18 cellular contexts compared by ENCODE assay signal in genomic region chr22:28937206-28938025, GRCh38. TPM values are rescaled to one million over a fixed set of nuclear protein-coding genes. Genes with fewer than 3 reads are reported as not detected.
A peak's percentile ranks its signal among the peaks of the same experiment; 100 is the strongest.
DNase-seq lines count a peak whose midpoint lies in the region; ATAC-seq and TF ChIP-seq lines count a peak whose summit lies in the region.
"Had no signal": no experiment of that assay in that cellular context is flagged by ENCODE, and none has a peak within 500 bp of the region (broad histone marks: within the 10 kb centered on the region; RNA-seq: fewer than 3 reads in every experiment).

No MANE protein-coding gene starts in this region.

- no peaks in the 10 kb centered on the region for H3K9me3 Mint-ChIP-seq in WTC11
- no peaks in the 10 kb centered on the region for H3K9me3 Mint-ChIP-seq in endodermal cell
- no peaks in the 10 kb centered on the region for H3K9me3 Mint-ChIP-seq in nephron progenitor cell
- no peaks in the 10 kb centered on the region for H3K9me3 Mint-ChIP-seq in type B pancreatic cell
- H3K9me3 Mint-ChIP-seq: CD4-positive, alpha-beta memory T cell had no signal

- CTCF ChIA-PET in WTC11 (lab: Charles Lee), result interaction anchor here (1.1 to 2.0 kb wide), 3 partner anchors 13 to 103 kb away, joined by 3 to 6 read pairs (median 3); no protein-coding TSS in a partner anchor

- H3K4me3 ChIP-seq in endodermal cell (ENCODE audit: low read length), result no peak overlapping the region
- H3K4me3 ChIP-seq: A549, GM23248 had no signal

- H3K27me3 ChIP-seq in endodermal cell (ENCODE audit: control insufficient read depth, insufficient read depth, low read length, poor library complexity, severe bottlenecking), result no peaks in the 10 kb centered on the region
- H3K27me3 ChIP-seq: BE2C had no signal

- H3K4me1 Mint-ChIP-seq in WTC11 (peaks cover 68% of the 10 kb centered on the region), endodermal cell (peaks cover 52% of the 10 kb centered on the region), nephron progenitor cell (peaks cover 92% of the 10 kb centered on the region), type B pancreatic cell (ENCODE audit: unreplicated experiment) (peaks cover 76% of the 10 kb centered on the region)
- H3K4me1 Mint-ChIP-seq: CD4-positive, alpha-beta memory T cell had no signal

- POLR2A ChIA-PET in WTC11 (lab: Charles Lee), result interaction anchor here (0.7 kb wide), 1 partner anchor 104 kb away, joined by 3 read pairs; no protein-coding TSS in a partner anchor

- no peaks in the 10 kb centered on the region for H3K9me3 ChIP-seq in endodermal cell (ENCODE audit: control insufficient read depth, low read length)
- H3K9me3 ChIP-seq: A549, BE2C had no signal

- WGBS in endodermal cell (ENCODE audit: insufficient coverage in 1 of 2, insufficient read length in 1 of 2), 2 experiments, result 89 to 100% methylated on average over 1 to 6 of the region's 7 CpGs

- DNase-seq in WTC11 (ENCODE audit: low spot score) (no peak), endodermal cell (no peak), nephron progenitor cell (no peak), type B pancreatic cell (ENCODE audit: extremely low spot score, unreplicated experiment) (no peak), GM19240 (ENCODE audit: insufficient read length, low spot score) (no peak), posterior cingulate gyrus (no peak)
- DNase-seq: BE2C; CD4-positive, alpha-beta memory T cell; COR-L47; DMS153; DMS79 treated with DMSO at 0.1 percent for 48 hours; EL; GM23248; IMR-90 had no signal

- peak overlapping the region; percentile 26 for H3K27ac ChIP-seq in endodermal cell (ENCODE audit: low read depth, low read length)
- H3K27ac ChIP-seq: A549, C4-2B, GM23248 had no signal

- H3K36me3 Mint-ChIP-seq in WTC11 (no peaks in the 10 kb centered on the region), endodermal cell (ENCODE audit: low read depth) (no peaks in the 10 kb centered on the region), nephron progenitor cell (ENCODE audit: low read depth) (no peaks in the 10 kb centered on the region), type B pancreatic cell (no peaks in the 10 kb centered on the region)
- H3K36me3 Mint-ChIP-seq: CD4-positive, alpha-beta memory T cell had no signal

- H3K36me3 ChIP-seq in endodermal cell (ENCODE audit: control insufficient read depth, insufficient read depth, low read length), result no peaks in the 10 kb centered on the region
- H3K36me3 ChIP-seq: BE2C had no signal

- H3K27me3 Mint-ChIP-seq in WTC11 (ENCODE audit: low read depth), result no peaks in the 10 kb centered on the region
- no peaks in the 10 kb centered on the region for H3K27me3 Mint-ChIP-seq in endodermal cell (ENCODE audit: insufficient read depth)
- no peaks in the 10 kb centered on the region for H3K27me3 Mint-ChIP-seq in nephron progenitor cell (ENCODE audit: low read depth, poor library complexity)
- H3K27me3 Mint-ChIP-seq in type B pancreatic cell, result no peaks in the 10 kb centered on the region

- intact Hi-C loops in posterior cingulate gyrus (cut with DNase I), result no loop called here

- TF ChIP-seq CTCF in WTC11 (IDR thresholded peaks at IDR 0.05) (no peak), endodermal cell (conservative IDR thresholded peaks at IDR 0.05) (no peak), nephron progenitor cell (IDR thresholded peaks at IDR 0.05) (no peak), type B pancreatic cell (conservative IDR thresholded peaks at IDR 0.05) (no peak)

- ATAC-seq in WTC11 (no peak), GM19463 (IDR thresholded peaks at IDR 0.05; ENCODE audit: unreplicated experiment) (no peak)
- ATAC-seq: A549, HCT116 had no signal

- H3K9ac ChIP-seq in endodermal cell (ENCODE audit: extremely low read depth, low read length, poor library complexity, severe bottlenecking), result no peak overlapping the region
- H3K9ac ChIP-seq: GM23248 had no signal

- H3K4me1 ChIP-seq in endodermal cell (ENCODE audit: control insufficient read depth, insufficient read depth, low read length), result peaks cover 33% of the 10 kb centered on the region

- H3K4me3 Mint-ChIP-seq in WTC11, result no peak overlapping the region
- no peak overlapping the region for H3K4me3 Mint-ChIP-seq in endodermal cell
- H3K4me3 Mint-ChIP-seq in nephron progenitor cell, result no peak overlapping the region
- H3K4me3 Mint-ChIP-seq in type B pancreatic cell, result no peak overlapping the region
- H3K4me3 Mint-ChIP-seq: CD4-positive, alpha-beta memory T cell had no signal

- 0 out of 2 replicates have a peak overlapping the region, but pooled peaks have one; percentile 72 for H3K27ac Mint-ChIP-seq in WTC11
- no peak overlapping the region for H3K27ac Mint-ChIP-seq in endodermal cell
- peak overlapping the region; percentile 59 for H3K27ac Mint-ChIP-seq in nephron progenitor cell
- peak overlapping the region; percentile 53 for H3K27ac Mint-ChIP-seq in type B pancreatic cell
- H3K27ac Mint-ChIP-seq: CD4-positive, alpha-beta memory T cell had no signal

TF ChIP-seq in WTC11, 78 proteins besides CTCF, POLR2A, EP300 and RAD21:
- TF ChIP-seq ZNF512 (CRISPR knock-in tag; IDR thresholded peaks at IDR 0.05; ENCODE audit: borderline replicate concordance) (no peak), ATF3 (CRISPR knock-in tag; conservative IDR thresholded peaks at IDR 0.05) (no peak), HMGXB4 (CRISPR knock-in tag; IDR thresholded peaks at IDR 0.05) (no peak), PREB (CRISPR knock-in tag; IDR thresholded peaks at IDR 0.05; ENCODE audit: borderline replicate concordance) (no peak)

RNA-seq across cellular contexts. Expression of gene ZNRF3, which starts 54.0 kb away (rescaled TPM):
- 20.6 to 25.4 TPM (median 21.6 TPM) in 3 replicates for total RNA-seq in WTC11 (2021)
- total RNA-seq in endodermal cell, result 10 to 100 TPM; 15.8 to 19.8 TPM
- polyA plus RNA-seq in endodermal cell (2013, experiment 1 of 2), result 35.8 TPM
- polyA plus RNA-seq in endodermal cell (2013, experiment 2 of 2), result 29.9 TPM
- 17.9 and 23.1 TPM in 2 replicates for total RNA-seq in type B pancreatic cell (ENCODE audit: low replicate concordance)
